In genomic region chr1:224766266-224766665, GRCh38 we compare ENCODE assay signal across 25 cellular contexts.
DNase-seq lines count a peak whose midpoint lies in the region; FAIRE-seq and TF ChIP-seq lines count a peak whose summit lies in the region.
"Had no signal": no experiment of that assay in that cellular context is flagged by ENCODE, and none has a peak within 500 bp of the region (broad histone marks: within the 10 kb centered on the region; RNA-seq: fewer than 3 reads in every experiment).

No MANE protein-coding gene starts in this region.

- H3K36me3 ChIP-seq in bronchial epithelial cell (ENCODE audit: control insufficient read depth, insufficient read depth, low read length), result no peaks in the 10 kb centered on the region
- H3K36me3 ChIP-seq in vagina, result no peaks in the 10 kb centered on the region
- H3K36me3 ChIP-seq: BE2C, BLaER1 had no signal

- intact Hi-C loops in vagina (cut with DNase I), result no loop called here

- TF ChIP-seq POLR2A in vagina (IDR thresholded peaks at IDR 0.05) (no peak), GM12892 (IDR thresholded peaks at IDR 0.05; ENCODE audit: low read depth, low read length) (no peak)

- H3K27me3 ChIP-seq in bronchial epithelial cell (ENCODE audit: control insufficient read depth, insufficient read depth, low read length) (no peaks in the 10 kb centered on the region), vagina (no peaks in the 10 kb centered on the region)
- H3K27me3 ChIP-seq: BE2C, BLaER1 had no signal

- DNase-seq in bronchial epithelial cell (ENCODE audit: low read depth), result no peak
- peak; percentile 19 for DNase-seq in ecto neural progenitor cell (ENCODE audit: low spot score)
- peak; percentile 20 for DNase-seq in islet precursor cell
- peak; percentile 46 to 64 for DNase-seq in vagina (ENCODE audit: extremely low spot score in 2 of 2)
- no peak for DNase-seq in activated CD8-positive, alpha-beta memory T cell treated with anti-CD3 and anti-CD28 coated beads, Interleukin-2, amount 50 U/mL, for 48 hours
- no peak for DNase-seq in GM12892 (ENCODE audit: insufficient read length)
- no peak for DNase-seq in activated CD4-positive, alpha-beta T cell treated with anti-CD3 and anti-CD28 coated beads, Interleukin-2, amount 50 U/mL, for 48 hours
- DNase-seq: 8988T; ACHN; BE2C; C1 segment of cervical spinal cord; CD4-positive, alpha-beta memory T cell; CD4-positive, CD25-positive, alpha-beta regulatory T cell; CD8-positive, alpha-beta memory T cell; COR-L47; DMS 273 treated with DMSO at 0.1 percent for 48 hours; DMS153; DMS53; DND-41; EL; GDM1 had no signal

- H3K27ac ChIP-seq in vagina, result no peak overlapping the region
- H3K27ac ChIP-seq: BLaER1 had no signal

- no peaks in the 10 kb centered on the region for H3K9me3 ChIP-seq in vagina
- H3K9me3 ChIP-seq: BE2C, BLaER1 had no signal

- TF ChIP-seq CTCF in bronchial epithelial cell (IDR thresholded peaks at IDR 0.05; ENCODE audit: insufficient read depth, low read length, severe bottlenecking) (no peak), vagina (IDR thresholded peaks at IDR 0.05) (no peak)

- H3K4me1 ChIP-seq in vagina, result no peaks in the 10 kb centered on the region
- H3K4me1 ChIP-seq: BE2C, BLaER1 had no signal

- H3K4me3 ChIP-seq in bronchial epithelial cell (ENCODE audit: low read depth, low read length) (no peak overlapping the region), vagina (no peak overlapping the region)
- H3K4me3 ChIP-seq: BLaER1, GM12878 had no signal

- peak; percentile 64 for FAIRE-seq in bronchial epithelial cell (lab: Jason Lieb, UNC)
- FAIRE-seq in GM12892 (lab: Jason Lieb, UNC), result no peak
- FAIRE-seq: A204.1, GM12878, GM19239 had no signal

Comparison
In these comparisons a context has a peak if more than half of its experiments do, and no peak if none do; other contexts are left out.
1. DNase-seq: peak in ecto neural progenitor cell (single experiment), islet precursor cell (single experiment) and vagina (2 of 2); none in bronchial epithelial cell (single experiment), activated CD8-positive, alpha-beta memory T cell treated with anti-CD3 and anti-CD28 coated beads, Interleukin-2, amount 50 U/mL, for 48 hours (single experiment), GM12892 (single experiment) and activated CD4-positive, alpha-beta T cell treated with anti-CD3 and anti-CD28 coated beads, Interleukin-2, amount 50 U/mL, for 48 hours (0 of 2).